ENCODE assay signal across 8 cellular contexts in the genomic region with DNA sequence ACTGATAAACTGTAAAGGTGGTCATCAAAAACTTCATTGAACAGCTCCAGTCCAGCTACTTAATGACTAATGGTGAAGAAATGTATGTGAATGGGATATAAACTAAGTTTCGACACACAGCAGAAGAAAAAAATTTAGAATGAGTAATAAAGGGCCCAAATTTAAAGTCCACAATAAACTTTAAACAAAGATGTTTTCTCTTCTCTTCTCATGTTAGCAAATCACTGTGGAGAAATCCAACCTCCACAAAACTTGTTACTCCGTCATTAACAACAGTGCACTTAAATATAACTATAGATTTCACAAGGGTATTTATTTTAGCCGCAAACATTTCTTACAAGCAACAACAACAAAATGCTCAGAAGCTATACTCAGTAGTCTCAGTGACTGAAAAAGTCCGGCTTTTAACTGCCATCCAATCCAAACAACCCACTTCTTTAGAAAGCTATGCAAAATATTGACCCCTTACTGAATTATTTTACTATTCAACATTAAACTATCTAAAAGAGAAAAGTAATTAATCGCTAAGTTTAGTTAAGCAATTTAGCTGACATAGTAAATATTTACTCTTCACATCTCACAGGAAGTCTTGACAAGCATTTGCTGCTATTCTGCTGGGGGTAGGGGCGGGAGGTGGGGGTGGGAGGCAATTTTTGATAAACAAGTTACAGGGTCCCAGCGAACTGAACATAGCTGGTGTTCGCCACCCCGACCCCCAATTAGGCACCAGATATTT. TPM values are rescaled to one million over a fixed set of nuclear protein-coding genes. Genes with fewer than 3 reads are reported as not detected.
DNase-seq lines count a peak whose midpoint lies in the region; ATAC-seq, FAIRE-seq and TF ChIP-seq lines count a peak whose summit lies in the region.

No MANE protein-coding gene starts in this region.

- no peak for TF ChIP-seq CTCF in AG04450 (IDR thresholded peaks at IDR 0.05; ENCODE audit: low read depth, low read length)
- TF ChIP-seq CTCF in bronchial epithelial cell (IDR thresholded peaks at IDR 0.05; ENCODE audit: insufficient read depth, low read length, severe bottlenecking), result no peak
- TF ChIP-seq CTCF in lower lobe of right lung (IDR thresholded peaks at IDR 0.05), result no peak
- no peak for TF ChIP-seq CTCF in activated CD8-positive, alpha-beta T cell treated with anti-CD3 and anti-CD28 coated beads for 36 hours (IDR thresholded peaks at IDR 0.05)

- H3K4me3 ChIP-seq in AG04450 (ENCODE audit: low read depth, low read length) (peak overlapping the region; percentile 95), bronchial epithelial cell (ENCODE audit: low read depth, low read length) (peak overlapping the region; percentile 85), lower lobe of right lung (peak overlapping the region; percentile 87)

- no peak for ATAC-seq in lower lobe of right lung
- ATAC-seq in activated CD8-positive, alpha-beta T cell treated with anti-CD3 and anti-CD28 coated beads for 36 hours, result no peak

- peaks cover 4% of the 10 kb centered on the region; the same call in 1 of the 2 replicates for H3K9me3 ChIP-seq in AG04450 (ENCODE audit: control insufficient read depth, insufficient read depth, low read length)
- no peaks in the 10 kb centered on the region for H3K9me3 ChIP-seq in lower lobe of right lung

- H3K27ac ChIP-seq in AG04450 (ENCODE audit: low read depth, low read length), result peak overlapping the region; percentile 33
- H3K27ac ChIP-seq in lower lobe of right lung, result peak overlapping the region; percentile 88

- CTCF ChIA-PET in AG04450 (lab: Charles Lee), result interaction anchor here (0.9 to 4.6 kb wide), 7 partner anchors 9 to 163 kb away, joined by 3 to 48 read pairs (median 4); no protein-coding TSS in a partner anchor
- CTCF ChIA-PET in activated CD8-positive, alpha-beta T cell treated with anti-CD3 and anti-CD28 coated beads for 36 hours (lab: Charles Lee), result interaction anchor here (1.3 to 1.7 kb wide), 3 partner anchors 22 to 162 kb away, joined by 3 to 9 read pairs (median 6); no protein-coding TSS in a partner anchor

- no peaks in the 10 kb centered on the region for H3K36me3 ChIP-seq in bronchial epithelial cell (ENCODE audit: control insufficient read depth, insufficient read depth, low read length)
- H3K36me3 ChIP-seq in lower lobe of right lung, result no peaks in the 10 kb centered on the region

- no peaks in the 10 kb centered on the region for H3K9me3 Mint-ChIP-seq in activated CD8-positive, alpha-beta T cell treated with anti-CD3 and anti-CD28 coated beads for 36 hours

- peaks cover 11% of the 10 kb centered on the region for H3K4me1 ChIP-seq in lower lobe of right lung

- POLR2A ChIA-PET in AG04450 (lab: Yijun Ruan, JAX), result interaction anchor here (0.7 to 1.8 kb wide), 10 partner anchors 9 to 946 kb away, joined by 3 to 7 read pairs (median 4); a partner anchor contains a TSS
- POLR2A ChIA-PET in activated CD8-positive, alpha-beta T cell treated with anti-CD3 and anti-CD28 coated beads for 36 hours (lab: Charles Lee), result no interaction called here

- no peak for FAIRE-seq in bronchial epithelial cell (lab: Jason Lieb, UNC)

- no peak overlapping the region for H3K4me3 Mint-ChIP-seq in activated CD8-positive, alpha-beta T cell treated with anti-CD3 and anti-CD28 coated beads for 36 hours

- no peaks in the 10 kb centered on the region for H3K36me3 Mint-ChIP-seq in activated CD8-positive, alpha-beta T cell treated with anti-CD3 and anti-CD28 coated beads for 36 hours (ENCODE audit: low read depth)

- H3K27me3 ChIP-seq in AG04450 (ENCODE audit: control insufficient read depth, insufficient read depth, low read length) (no peaks in the 10 kb centered on the region), bronchial epithelial cell (ENCODE audit: control insufficient read depth, insufficient read depth, low read length) (no peaks in the 10 kb centered on the region), lower lobe of right lung (ENCODE audit: low read depth) (peaks cover 13% of the 10 kb centered on the region)

- intact Hi-C loops in lower lobe of right lung (cut with DNase I) (no loop called here), head of caudate nucleus (cut with DNase I) (no loop called here)
- intact Hi-C loops in activated CD8-positive, alpha-beta T cell treated with anti-CD3 and anti-CD28 coated beads for 36 hours (cut with micrococcal nuclease), result no loop called here

- peaks cover 56% of the 10 kb centered on the region for H3K27me3 Mint-ChIP-seq in activated CD8-positive, alpha-beta T cell treated with anti-CD3 and anti-CD28 coated beads for 36 hours

- H3K27ac Mint-ChIP-seq in activated CD8-positive, alpha-beta T cell treated with anti-CD3 and anti-CD28 coated beads for 36 hours, result no peak overlapping the region

- DNase-seq in AG04450 (ENCODE audit: low read depth, low spot score) (no peak), HuH-7.5 (ENCODE audit: low spot score) (peak; percentile 33), bronchial epithelial cell (ENCODE audit: low read depth) (peak; percentile 87), lower lobe of right lung (no peak), NCI-H1694 (lab: John Stamatoyannopoulos, UW) (no peak), NCI-H1105 treated with DMSO at 0.1 percent for 48 hours (lab: John Stamatoyannopoulos, UW) (no peak), head of caudate nucleus (no peak)
- DNase-seq in activated CD8-positive, alpha-beta T cell treated with anti-CD3 and anti-CD28 coated beads for 36 hours, result no peak

- H3K4me1 Mint-ChIP-seq in activated CD8-positive, alpha-beta T cell treated with anti-CD3 and anti-CD28 coated beads for 36 hours (ENCODE audit: low read depth), result peaks cover 8% of the 10 kb centered on the region

RNA-seq across cellular contexts. Expression of a gene that starts 2.5 kb away (rescaled TPM):
- 9.9 and 25.2 TPM in 2 replicates for polyA plus RNA-seq in AG04450 (2011; rRNA removed)
- polyA minus RNA-seq in AG04450 (2011; rRNA and poly(A)+ RNA removed), result 29.1 and 40.9 TPM in 2 replicates
- total RNA-seq in bronchial epithelial cell (32.6 and 37.1 TPM in 2 replicates), lower lobe of right lung (19.4 TPM)
- total RNA-seq in activated CD8-positive, alpha-beta T cell treated with anti-CD3 and anti-CD28 coated beads for 36 hours, result under 1 TPM; 0.52 to 0.65 TPM

Comparison
In these comparisons a context has a peak if more than half of its experiments do, and no peak if none do; other contexts are left out.
1. DNase-seq: peak in HuH-7.5 (single experiment) and bronchial epithelial cell (single experiment); none in AG04450 (single experiment), lower lobe of right lung (single experiment), NCI-H1694 (single experiment), NCI-H1105 treated with DMSO at 0.1 percent for 48 hours (single experiment), activated CD8-positive, alpha-beta T cell treated with anti-CD3 and anti-CD28 coated beads for 36 hours (single experiment) and head of caudate nucleus (0 of 42).
2. RNA of a gene that starts 2.5 kb away (total RNA-seq): 32.6 to 37.1 TPM in bronchial epithelial cell and 19.4 TPM in lower lobe of right lung (single experiment); 0.52 to 0.65 TPM in activated CD8-positive, alpha-beta T cell treated with anti-CD3 and anti-CD28 coated beads for 36 hours; every median in the first group is over 10 times any median in the second.
3. Peak in every context shown above with its lines, with median percentiles within 50 percentile points of each other: H3K4me3 ChIP-seq.